Comparison of ENCODE assay signal across 21 cellular contexts in the genomic region with DNA sequence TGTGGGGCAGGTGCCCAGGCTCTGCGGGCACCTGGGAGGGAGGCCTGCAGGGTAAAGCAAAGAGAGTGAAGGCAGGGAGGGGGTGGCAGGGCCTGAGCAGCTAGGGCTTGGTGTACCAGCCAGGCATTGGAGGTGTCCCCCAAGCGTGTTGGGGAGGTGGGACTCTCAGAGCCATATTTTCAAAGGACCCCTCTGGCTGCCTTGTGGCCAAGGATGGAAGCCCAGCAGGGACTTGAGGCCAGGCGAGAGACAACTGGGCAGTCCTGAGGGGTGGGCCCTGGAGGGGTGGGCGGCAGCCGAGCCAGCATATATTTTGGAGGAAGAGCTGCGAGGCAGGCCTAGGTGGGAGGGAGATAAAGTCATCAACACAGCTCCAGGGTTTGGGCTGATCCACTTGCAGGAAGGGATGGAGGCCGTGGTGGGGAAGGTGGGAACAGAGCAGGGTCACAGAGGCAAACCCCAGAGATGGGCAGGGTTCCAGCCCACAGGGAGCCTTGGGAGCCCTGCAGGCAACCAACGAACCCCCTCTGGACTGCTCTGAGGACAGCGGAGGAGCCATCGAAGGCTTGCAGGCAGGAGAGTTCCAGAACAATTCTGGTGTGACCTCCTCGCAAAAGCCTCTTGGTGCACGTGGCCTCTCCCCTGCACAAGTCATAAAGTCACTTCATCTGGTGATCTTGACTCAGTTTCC. TPM values are rescaled to one million over a fixed set of nuclear protein-coding genes. Genes with fewer than 3 reads are reported as not detected.
DNase-seq lines count a peak whose midpoint lies in the region; ATAC-seq and TF ChIP-seq lines count a peak whose summit lies in the region.
"Had no signal": no experiment of that assay in that cellular context is flagged by ENCODE, and none has a peak within 500 bp of the region (broad histone marks: within the 10 kb centered on the region; RNA-seq: fewer than 3 reads in every experiment).

No MANE protein-coding gene starts in this region.

- H3K27me3 ChIP-seq in fibroblast of lung (ENCODE audit: control insufficient read depth, insufficient read depth, low read length) (no peaks in the 10 kb centered on the region), transverse colon (no peaks in the 10 kb centered on the region)
- H3K27me3 ChIP-seq: BLaER1 had no signal

- H2AFZ ChIP-seq in fibroblast of lung (ENCODE audit: low read length), result no peak overlapping the region

- DNase-seq in activated naive CD4-positive, alpha-beta T cell treated with anti-CD3 and anti-CD28 coated beads for 36 hours, result no peak
- DNase-seq in fibroblast of lung (ENCODE audit: low read depth in 2 of 2) (no peak), osteocyte (ENCODE audit: extremely low spot score, unreplicated experiment) (no peak), transverse colon (no peak), retina (no peak), NCI-H2227 (lab: John Stamatoyannopoulos, UW; ENCODE audit: unreplicated experiment) (no peak)
- DNase-seq: activated CD4-positive, alpha-beta T cell treated with anti-CD3 and anti-CD28 coated beads for 36 hours; activated CD8-positive, alpha-beta memory T cell treated with anti-CD3 and anti-CD28 coated beads, Interleukin-2, amount 10 ng/mL, durations not matched to agents 7 days and 5 days; amygdala; DMS 273 treated with DMSO at 0.1 percent for 48 hours; GOT3; KG1; NCI-H1092; NCI-H2107; NCI-H69 had no signal

- peak overlapping the region; percentile 0 for H3K27ac Mint-ChIP-seq in activated naive CD4-positive, alpha-beta T cell treated with anti-CD3 and anti-CD28 coated beads, Interleukin-2, amount 50 U/mL, for 24 hours
- H3K27ac Mint-ChIP-seq in activated naive CD4-positive, alpha-beta T cell treated with anti-CD3 and anti-CD28 coated beads for 36 hours, result no peak overlapping the region
- peak overlapping the region; percentile 98 for H3K27ac Mint-ChIP-seq in osteocyte (ENCODE audit: unreplicated experiment)
- H3K27ac Mint-ChIP-seq: activated CD4-positive, alpha-beta T cell treated with anti-CD3 and anti-CD28 coated beads for 36 hours; activated CD8-positive, alpha-beta memory T cell treated with anti-CD3 and anti-CD28 coated beads, Interleukin-2, amount 10 ng/mL, durations not matched to agents 7 days and 5 days; activated T-helper 2 cell treated with anti-CD3 and anti-CD28 coated beads, Interferon-gamma antibody, Interleukin-2, Interleukin-4, amounts not matched to agents 10 μg/mL and 5 μg/mL and 100 μg/mL, durations not matched to agents 14 hours and 24 hours and 36 hours had no signal

- H3K4me3 ChIP-seq in fibroblast of lung (replicated peaks in 1 of 4; ENCODE audit: control extremely low read depth in 1 of 4, insufficient read depth in 1 of 4, low read depth in 3 of 4, low read length in 4 of 4), result no peak overlapping the region
- no peak overlapping the region for H3K4me3 ChIP-seq in transverse colon
- H3K4me3 ChIP-seq: BLaER1 had no signal

- no peak for TF ChIP-seq EP300 in transverse colon (IDR thresholded peaks at IDR 0.05; ENCODE audit: low read depth)

- intact Hi-C loops in activated naive CD4-positive, alpha-beta T cell treated with anti-CD3 and anti-CD28 coated beads for 36 hours (cut with micrococcal nuclease), result no loop called here
- intact Hi-C loops in transverse colon (cut with DNase I; ENCODE audit: low total_unique reads), result no loop called here

- CTCF ChIA-PET in activated naive CD4-positive, alpha-beta T cell treated with anti-CD3 and anti-CD28 coated beads for 36 hours (lab: Charles Lee), result no interaction called here

- no peaks in the 10 kb centered on the region for H3K36me3 ChIP-seq in fibroblast of lung (ENCODE audit: control insufficient read depth, insufficient read depth, low read length)
- no peaks in the 10 kb centered on the region for H3K36me3 ChIP-seq in transverse colon
- H3K36me3 ChIP-seq: BLaER1 had no signal

- H3K27ac ChIP-seq in fibroblast of lung (ENCODE audit: insufficient read depth, low read length) (peak overlapping the region; percentile 100), transverse colon (peak overlapping the region; percentile 85 to 92 (median 90))
- H3K27ac ChIP-seq: 22Rv1, BLaER1 had no signal

- no peaks in the 10 kb centered on the region for H3K79me2 ChIP-seq in fibroblast of lung (ENCODE audit: control insufficient read depth, insufficient read depth, low read length)

- WGBS in transverse colon (ENCODE audit: low coverage in 1 of 2), 2 donors, result 83 to 90% methylated on average over 6 to 12 of the region's 12 CpGs

- H3K4me1 ChIP-seq in fibroblast of lung (ENCODE audit: control insufficient read depth, extremely low read depth, insufficient read depth, low read length) (peaks cover 23% of the 10 kb centered on the region), transverse colon (peaks cover 15 to 50% (median 23%) of the 10 kb centered on the region in 4 donors)

- no peak for ATAC-seq in HG02938 (IDR thresholded peaks at IDR 0.05; ENCODE audit: unreplicated experiment)
- ATAC-seq: activated CD4-positive, alpha-beta T cell treated with anti-CD3 and anti-CD28 coated beads for 36 hours; activated CD8-positive, alpha-beta memory T cell treated with anti-CD3 and anti-CD28 coated beads, Interleukin-2, amount 10 ng/mL, durations not matched to agents 7 days and 5 days; SK-N-SH treated with all-trans-retinoic acid at 6 μM for 48 hours had no signal

- no peaks in the 10 kb centered on the region for H3K36me3 Mint-ChIP-seq in activated naive CD4-positive, alpha-beta T cell treated with anti-CD3 and anti-CD28 coated beads, Interleukin-2, amount 50 U/mL, for 24 hours
- no peaks in the 10 kb centered on the region for H3K36me3 Mint-ChIP-seq in activated naive CD4-positive, alpha-beta T cell treated with anti-CD3 and anti-CD28 coated beads for 36 hours (ENCODE audit: low read depth)
- H3K36me3 Mint-ChIP-seq in osteocyte (ENCODE audit: unreplicated experiment), result no peaks in the 10 kb centered on the region
- H3K36me3 Mint-ChIP-seq: activated CD8-positive, alpha-beta memory T cell treated with anti-CD3 and anti-CD28 coated beads, Interleukin-2, amount 10 ng/mL, durations not matched to agents 7 days and 5 days had no signal

- H3K4me1 Mint-ChIP-seq in activated naive CD4-positive, alpha-beta T cell treated with anti-CD3 and anti-CD28 coated beads, Interleukin-2, amount 50 U/mL, for 24 hours, result no peaks in the 10 kb centered on the region
- no peaks in the 10 kb centered on the region for H3K4me1 Mint-ChIP-seq in activated naive CD4-positive, alpha-beta T cell treated with anti-CD3 and anti-CD28 coated beads for 36 hours (ENCODE audit: low read depth)
- H3K4me1 Mint-ChIP-seq in osteocyte (ENCODE audit: unreplicated experiment), result peaks cover 44% of the 10 kb centered on the region
- H3K4me1 Mint-ChIP-seq: activated CD4-positive, alpha-beta T cell treated with anti-CD3 and anti-CD28 coated beads for 36 hours; activated CD8-positive, alpha-beta memory T cell treated with anti-CD3 and anti-CD28 coated beads, Interleukin-2, amount 10 ng/mL, durations not matched to agents 7 days and 5 days had no signal

- TF ChIP-seq CTCF in fibroblast of lung (conservative IDR thresholded peaks at IDR 0.05 in 1 of 2, IDR thresholded peaks at IDR 0.05 in 1 of 2; ENCODE audit: low read depth in 1 of 2, low read length in 2 of 2) (no peak), osteocyte (IDR thresholded peaks at IDR 0.05) (no peak), transverse colon (IDR thresholded peaks at IDR 0.05) (no peak)

- in situ Hi-C loops in transverse colon (cut with MboI; ENCODE audit: low pct_ligation_motif_present in 1 of 4, low pct_unique_long_range_greater_than_20kb in 1 of 4, low sequenced_read_pairs in 3 of 4), result no loop called here

- no peak overlapping the region for H3K4me3 Mint-ChIP-seq in activated naive CD4-positive, alpha-beta T cell treated with anti-CD3 and anti-CD28 coated beads, Interleukin-2, amount 50 U/mL, for 24 hours
- no peak overlapping the region for H3K4me3 Mint-ChIP-seq in activated naive CD4-positive, alpha-beta T cell treated with anti-CD3 and anti-CD28 coated beads for 36 hours
- no peak overlapping the region for H3K4me3 Mint-ChIP-seq in osteocyte (ENCODE audit: unreplicated experiment)
- H3K4me3 Mint-ChIP-seq: activated CD4-positive, alpha-beta T cell treated with anti-CD3 and anti-CD28 coated beads for 36 hours; activated CD8-positive, alpha-beta memory T cell treated with anti-CD3 and anti-CD28 coated beads, Interleukin-2, amount 10 ng/mL, durations not matched to agents 7 days and 5 days had no signal

- no peaks in the 10 kb centered on the region for H3K9me3 Mint-ChIP-seq in activated naive CD4-positive, alpha-beta T cell treated with anti-CD3 and anti-CD28 coated beads, Interleukin-2, amount 50 U/mL, for 24 hours
- no peaks in the 10 kb centered on the region for H3K9me3 Mint-ChIP-seq in activated naive CD4-positive, alpha-beta T cell treated with anti-CD3 and anti-CD28 coated beads for 36 hours
- no peaks in the 10 kb centered on the region for H3K9me3 Mint-ChIP-seq in osteocyte (ENCODE audit: unreplicated experiment)
- H3K9me3 Mint-ChIP-seq: activated T-helper 2 cell treated with anti-CD3 and anti-CD28 coated beads, Interferon-gamma antibody, Interleukin-2, Interleukin-4, amounts not matched to agents 10 μg/mL and 5 μg/mL and 100 μg/mL, durations not matched to agents 14 hours and 24 hours and 36 hours had no signal

- H3K27me3 Mint-ChIP-seq in activated naive CD4-positive, alpha-beta T cell treated with anti-CD3 and anti-CD28 coated beads, Interleukin-2, amount 50 U/mL, for 24 hours, result no peaks in the 10 kb centered on the region
- no peaks in the 10 kb centered on the region for H3K27me3 Mint-ChIP-seq in activated naive CD4-positive, alpha-beta T cell treated with anti-CD3 and anti-CD28 coated beads for 36 hours (ENCODE audit: low read depth)
- H3K27me3 Mint-ChIP-seq in osteocyte (ENCODE audit: unreplicated experiment), result no peaks in the 10 kb centered on the region
- H3K27me3 Mint-ChIP-seq: activated CD4-positive, alpha-beta T cell treated with anti-CD3 and anti-CD28 coated beads for 36 hours; activated CD8-positive, alpha-beta memory T cell treated with anti-CD3 and anti-CD28 coated beads, Interleukin-2, amount 10 ng/mL, durations not matched to agents 7 days and 5 days had no signal

- no peaks in the 10 kb centered on the region for H3K9me3 ChIP-seq in fibroblast of lung (ENCODE audit: control insufficient read depth, insufficient read depth, low read depth, low read length)
- no peaks in the 10 kb centered on the region for H3K9me3 ChIP-seq in transverse colon
- H3K9me3 ChIP-seq: BLaER1 had no signal

- no peak overlapping the region for H3K4me2 ChIP-seq in fibroblast of lung (ENCODE audit: extremely low read depth, insufficient read depth, low read length)
- H3K4me2 ChIP-seq: BLaER1 had no signal

- no peaks in the 10 kb centered on the region for H4K20me1 ChIP-seq in fibroblast of lung (ENCODE audit: control insufficient read depth, extremely low read depth, insufficient read depth, low read length)
- H4K20me1 ChIP-seq: BLaER1 had no signal

- H3K9ac ChIP-seq in fibroblast of lung (ENCODE audit: insufficient read depth, low read length), result no peak overlapping the region
- H3K9ac ChIP-seq: BLaER1 had no signal

- no peak for TF ChIP-seq POLR2A in transverse colon (IDR thresholded peaks at IDR 0.05)

RNA-seq across cellular contexts. Expression of a gene that starts 35.7 kb away (rescaled TPM):
- 1 to 10 TPM; 7.0 to 7.3 TPM for total RNA-seq in activated naive CD4-positive, alpha-beta T cell treated with anti-CD3 and anti-CD28 coated beads for 36 hours
- total RNA-seq in fibroblast of lung (56.5 and 148 TPM in 2 replicates), osteocyte (201 and 250 TPM in 2 replicates), transverse colon (100 to 1,000 TPM; 469 to 701 (median 567) TPM)
- polyA plus RNA-seq in fibroblast of lung, result 121 and 291 TPM in 2 replicates
- 89.4 and 192 TPM in 2 replicates for polyA plus RNA-seq in fibroblast of lung (2012)
- 200 and 307 TPM in 2 replicates for polyA minus RNA-seq in fibroblast of lung (ENCODE audit: low replicate concordance)
